8 cellular contexts compared by ENCODE assay signal in genomic region chr4:101345596-101346311, GRCh38. TPM values are rescaled to one million over a fixed set of nuclear protein-coding genes. Genes with fewer than 3 reads are reported as not detected.
A peak's percentile ranks its signal among the peaks of the same experiment; 100 is the strongest.
DNase-seq lines count a peak whose midpoint lies in the region; ATAC-seq, FAIRE-seq and TF ChIP-seq lines count a peak whose summit lies in the region.

No MANE protein-coding gene starts in this region.

- H3K9me3 ChIP-seq in endothelial cell of umbilical vein (replicated peaks; ENCODE audit: control insufficient read depth, insufficient read depth, low read length) (no peaks in the 10 kb centered on the region), mucosa of descending colon (no peaks in the 10 kb centered on the region)

- peak; percentile 47 for DNase-seq in AG10803 (ENCODE audit: low read depth)
- peak; percentile 75 for DNase-seq in GM20000 (ENCODE audit: low spot score)
- peak; percentile 52 to 70 for DNase-seq in NCI-H526 (lab: John Stamatoyannopoulos, UW)
- DNase-seq in activated T-cell treated with anti-CD3 and anti-CD28 coated beads for 1 hour (ENCODE audit: low read depth): peak; percentile 38
- DNase-seq in endothelial cell of umbilical vein (ENCODE audit: low read depth, low spot score): peak; percentile 50
- DNase-seq in mucosa of descending colon: peak; percentile 64 to 80 (median 76)
- DNase-seq in stimulated activated CD8-positive, alpha-beta memory T cell treated with anti-CD3 and anti-CD28 coated beads, Interleukin-4, amount 100 ng/mL, for 4 hours (ENCODE audit: low read depth in 2 of 2, low spot score in 1 of 2): peak; percentile 20 to 54
- DNase-seq in GM19240 (ENCODE audit: insufficient read length, low spot score): no peak

- H3K36me3 ChIP-seq in endothelial cell of umbilical vein (ENCODE audit: control insufficient read depth in 2 of 2, extremely low read depth in 1 of 2, insufficient read depth in 2 of 2, low read length in 2 of 2) (no peaks in the 10 kb centered on the region), mucosa of descending colon (ENCODE audit: low read depth) (no peaks in the 10 kb centered on the region)

- no peak for TF ChIP-seq POLR2A in endothelial cell of umbilical vein (IDR thresholded peaks at IDR 0.05; ENCODE audit: low read depth, low read length)

- ATAC-seq in mucosa of descending colon: no peak

- CTCF ChIA-PET in endothelial cell of umbilical vein (lab: Charles Lee): interaction anchor here (0.8 to 3.8 kb wide), 7 partner anchors 11 to 1252 kb away, joined by 3 to 16 read pairs (median 4); no protein-coding TSS in a partner anchor

- no peak for FAIRE-seq in endothelial cell of umbilical vein (lab: Jason Lieb, UNC)

- BruUV-seq in endothelial cell of umbilical vein (replicated peaks; lab: Mats Ljungman, UMichigan): no TSS peak

- TF ChIP-seq CTCF in AG10803 (conservative IDR thresholded peaks at IDR 0.05; ENCODE audit: low read length): peak; percentile 18
- TF ChIP-seq CTCF in GM20000 (IDR thresholded peaks at IDR 0.05; ENCODE audit: extremely low read depth, missing control alignments): no peak
- TF ChIP-seq CTCF in endothelial cell of umbilical vein (IDR thresholded peaks at IDR 0.05; ENCODE audit: extremely low read depth in 1 of 2, insufficient read depth in 1 of 2, low read depth in 1 of 2, low read length in 2 of 2): no peak
- TF ChIP-seq CTCF in mucosa of descending colon (IDR thresholded peaks at IDR 0.05): no peak

- intact Hi-C loops in endothelial cell of umbilical vein (cut with micrococcal nuclease): loop anchor here (2.0 to 5.0 kb wide), 12 partner anchors 73 to 1783 kb away; partner anchors contain the start of genes H2AZ1 and TRMT10A
- intact Hi-C loops in mucosa of descending colon (cut with DNase I, micrococcal nuclease): loop anchor here in 1 of 2 donors (5.0 kb wide), 1 partner anchor 163 kb away; no protein-coding TSS in a partner anchor

- peak overlapping the region; percentile 75 for H2AFZ ChIP-seq in endothelial cell of umbilical vein (ENCODE audit: low read depth, low read length)

- no peaks in the 10 kb centered on the region for H3K9me1 ChIP-seq in endothelial cell of umbilical vein (replicated peaks; ENCODE audit: control insufficient read depth, extremely low read depth, insufficient read depth, low read length)

- peaks cover 7% of the 10 kb centered on the region for H3K79me2 ChIP-seq in endothelial cell of umbilical vein (ENCODE audit: control insufficient read depth, insufficient read depth, low read length)

- no peaks in the 10 kb centered on the region for H3K27me3 ChIP-seq in endothelial cell of umbilical vein (ENCODE audit: control insufficient read depth in 2 of 2, insufficient read depth in 2 of 2, low read length in 2 of 2)

- H3K4me3 ChIP-seq in AG10803 (ENCODE audit: low read length) (peak overlapping the region; percentile 77), endothelial cell of umbilical vein (replicated peaks in 1 of 3; ENCODE audit: insufficient read depth in 1 of 3, low read depth in 1 of 3, low read length in 3 of 3) (peak overlapping the region; percentile 35 to 97 (median 80)), mucosa of descending colon (peak overlapping the region; percentile 77)

- peaks cover 11% of the 10 kb centered on the region for H4K20me1 ChIP-seq in endothelial cell of umbilical vein (replicated peaks; ENCODE audit: control insufficient read depth, extremely low read depth, insufficient read depth, low read length)

- dilution Hi-C loops in endothelial cell of umbilical vein (cut with MboI; ENCODE audit: extremely low pct_ligation_motif_present, low sequenced_read_pairs): no loop called here

- no peak overlapping the region for H3K27ac ChIP-seq in endothelial cell of umbilical vein (ENCODE audit: insufficient read depth, low read depth, low read length)

- H3K9ac ChIP-seq in endothelial cell of umbilical vein (replicated peaks; ENCODE audit: extremely low read depth, insufficient read depth, low read length): peak overlapping the region; percentile 56

- H3K4me1 ChIP-seq in endothelial cell of umbilical vein (ENCODE audit: control insufficient read depth, extremely low read depth, insufficient read depth, low read length): peaks cover 15% of the 10 kb centered on the region
- peaks cover 19% of the 10 kb centered on the region for H3K4me1 ChIP-seq in mucosa of descending colon (ENCODE audit: low read depth)

- H3K4me2 ChIP-seq in endothelial cell of umbilical vein (ENCODE audit: insufficient read depth, low read length): peak overlapping the region; percentile 89

- POLR2A ChIA-PET in endothelial cell of umbilical vein (lab: Charles Lee): interaction anchor here (0.9 kb wide), 1 partner anchor 168 kb away, joined by 3 read pairs; no protein-coding TSS in a partner anchor

TF ChIP-seq in endothelial cell of umbilical vein, 7 proteins besides CTCF, POLR2A, EP300 and RAD21:
- no peak for TF ChIP-seq MYC (IDR thresholded peaks at IDR 0.05; ENCODE audit: low read depth, low read length)
- TF ChIP-seq JUN (IDR thresholded peaks at IDR 0.05; ENCODE audit: borderline replicate concordance, insufficient read depth, insufficient read length, low read depth): no peak
- TF ChIP-seq EZH2 (IDR thresholded peaks at IDR 0.05; ENCODE audit: borderline replicate concordance, low read depth, low read length, severe bottlenecking): no peak
- TF ChIP-seq, protein P1, sequence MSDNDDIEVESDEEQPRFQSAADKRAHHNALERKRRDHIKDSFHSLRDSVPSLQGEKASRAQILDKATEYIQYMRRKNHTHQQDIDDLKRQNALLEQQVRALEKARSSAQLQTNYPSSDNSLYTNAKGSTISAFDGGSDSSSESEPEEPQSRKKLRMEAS (IDR thresholded peaks at IDR 0.05; ENCODE audit: insufficient read depth, insufficient read length): no peak
- TF ChIP-seq GATA2 (IDR thresholded peaks at IDR 0.05; ENCODE audit: insufficient read depth, insufficient read length, low read depth, low read length): no peak
- no peak for TF ChIP-seq POLR2AphosphoS5 (IDR thresholded peaks at IDR 0.05; ENCODE audit: insufficient read depth, low read depth, low read length)
- no peak for TF ChIP-seq FOS (IDR thresholded peaks at IDR 0.05; ENCODE audit: borderline replicate concordance, insufficient read depth, low read length)

RNA-seq across cellular contexts. Expression of gene PPP3CA, which starts 1.6 kb away (rescaled TPM):
- total RNA-seq in endothelial cell of umbilical vein (40.3 and 43.3 TPM in 2 replicates), mucosa of descending colon (10 to 100 TPM; 38.3 to 47.6 (median 40.4) TPM)
- 6.6 and 7.0 TPM in 2 replicates for polyA plus RNA-seq in endothelial cell of umbilical vein
- polyA plus RNA-seq in endothelial cell of umbilical vein (2011; cell fraction: cytosol; rRNA removed): 10.2 and 11.0 TPM in 2 replicates
- polyA plus RNA-seq in endothelial cell of umbilical vein (2011; cell fraction: nucleus; rRNA removed): 10.2 and 12.8 TPM in 2 replicates
- 19.3 and 28.7 TPM in 2 replicates for polyA plus RNA-seq in endothelial cell of umbilical vein (2012)
- 27.6 and 28.4 TPM in 2 replicates for polyA minus RNA-seq in endothelial cell of umbilical vein
- 13.1 TPM for polyA minus RNA-seq in endothelial cell of umbilical vein (2011; cell fraction: cytosol; rRNA and poly(A)+ RNA removed)
- 38.2 and 50.4 TPM in 2 replicates for polyA minus RNA-seq in endothelial cell of umbilical vein (2011; cell fraction: nucleus; rRNA and poly(A)+ RNA removed)
